In genomic region chr15:55033574-55033973, GRCh38 we compare ENCODE assay signal across 6 cellular contexts.
"Had no signal": no experiment of that assay in that cellular context is flagged by ENCODE, and none has a peak within 500 bp of the region (broad histone marks: within the 10 kb centered on the region; RNA-seq: fewer than 3 reads in every experiment).

No MANE protein-coding gene starts in this region.

- DNase-seq: Karpas-422, KBM-7, KG1 had no signal

- H3K4me2 ChIP-seq: KMS-11 had no signal

- FAIRE-seq: HTR-8/SVneo had no signal

- H3K9ac ChIP-seq: KMS-11 had no signal

- H3K27ac ChIP-seq: HL-60, KMS-11 had no signal
